ENCODE assay signal across 16 cellular contexts in the genomic region with DNA sequence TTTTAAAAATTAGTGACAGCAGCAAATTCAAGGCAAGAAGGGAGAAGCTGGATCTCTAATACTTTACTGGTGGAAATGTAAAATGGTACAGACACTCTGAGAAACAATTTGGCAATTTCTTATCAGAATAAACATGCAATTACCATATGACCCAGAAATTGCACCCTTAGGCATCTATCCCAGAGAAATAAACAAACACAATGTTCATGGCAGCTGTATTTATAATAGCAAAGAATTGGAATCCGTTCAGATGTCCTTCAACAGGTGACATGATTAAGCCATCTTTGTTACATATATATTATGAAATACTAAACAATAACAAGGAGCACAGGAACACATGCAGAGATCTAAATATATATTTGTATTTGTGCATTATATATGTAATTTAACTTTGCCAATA.
DNase-seq lines count a peak whose midpoint lies in the region.
"Had no signal": no experiment of that assay in that cellular context is flagged by ENCODE, and none has a peak within 500 bp of the region (broad histone marks: within the 10 kb centered on the region; RNA-seq: fewer than 3 reads in every experiment).

No MANE protein-coding gene starts in this region.

- DNase-seq in NCI-H748 (lab: John Stamatoyannopoulos, UW; ENCODE audit: unreplicated experiment): peak; percentile 35
- no peak for DNase-seq in NCI-H748 treated with DMSO at 0.1 percent for 48 hours (lab: John Stamatoyannopoulos, UW)
- DNase-seq in LHCN-M2 (ENCODE audit: low read depth): peak; percentile 6
- peak; percentile 75 for DNase-seq in NCI-H1105 treated with DMSO at 0.1 percent for 48 hours (lab: John Stamatoyannopoulos, UW)
- peak; percentile 26 for DNase-seq in NCI-H69 (lab: John Stamatoyannopoulos, UW)
- no peak for DNase-seq in NCI-H2196 (lab: John Stamatoyannopoulos, UW; ENCODE audit: unreplicated experiment)
- no peak for DNase-seq in SK-N-DZ (ENCODE audit: low spot score)
- DNase-seq: ACHN; BE2C; C1 segment of cervical spinal cord; CD4-positive, alpha-beta T cell; DMS153; DMS79; GF-D8; H9; IMR-90 had no signal

Comparison
In these comparisons a context has a peak if more than half of its experiments do, and no peak if none do; other contexts are left out.
1. DNase-seq: peak in NCI-H748 (single experiment), LHCN-M2 (single experiment), NCI-H1105 treated with DMSO at 0.1 percent for 48 hours (single experiment) and NCI-H69 (single experiment); none in NCI-H748 treated with DMSO at 0.1 percent for 48 hours (single experiment), NCI-H2196 (single experiment) and SK-N-DZ (single experiment).